In the genomic region with DNA sequence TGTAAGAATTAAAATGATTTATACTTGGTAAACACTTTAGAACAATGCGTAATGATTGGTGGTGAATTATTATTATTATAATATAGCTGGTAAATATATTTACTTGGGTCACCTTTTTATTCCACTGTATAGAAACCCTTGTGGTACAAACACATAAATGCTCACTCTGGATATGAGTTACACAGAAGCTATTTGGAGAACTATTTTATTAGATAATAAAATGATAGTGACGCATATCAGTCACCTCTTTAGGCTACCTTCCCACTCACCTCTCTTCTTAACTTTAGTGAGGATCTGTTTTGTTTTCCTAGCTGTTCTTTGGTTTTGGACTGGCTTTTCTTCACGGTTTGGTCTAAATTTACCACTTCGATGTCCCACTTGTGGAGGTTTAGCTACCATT, we compare ENCODE assay signal across 8 cellular contexts.
"Had no signal": no experiment of that assay in that cellular context is flagged by ENCODE, and none has a peak within 500 bp of the region (broad histone marks: within the 10 kb centered on the region; RNA-seq: fewer than 3 reads in every experiment).

No MANE protein-coding gene starts in this region.

- H3K9ac ChIP-seq: KMS-11 had no signal

- H3K4me3 ChIP-seq: K562 had no signal

- H3K36me3 Mint-ChIP-seq: IgD-negative memory B cell had no signal

- H3K4me3 Mint-ChIP-seq: IgD-negative memory B cell had no signal

- H3K27ac ChIP-seq: HL-60, KMS-11 had no signal

- H3K4me1 Mint-ChIP-seq: IgD-negative memory B cell had no signal

- DNase-seq: IMR-90, KBM-7, KG1 had no signal

- H3K4me2 ChIP-seq: KMS-11 had no signal

- ATAC-seq: HepG2, K562 had no signal
